20 cellular contexts compared by ENCODE assay signal in the genomic region with DNA sequence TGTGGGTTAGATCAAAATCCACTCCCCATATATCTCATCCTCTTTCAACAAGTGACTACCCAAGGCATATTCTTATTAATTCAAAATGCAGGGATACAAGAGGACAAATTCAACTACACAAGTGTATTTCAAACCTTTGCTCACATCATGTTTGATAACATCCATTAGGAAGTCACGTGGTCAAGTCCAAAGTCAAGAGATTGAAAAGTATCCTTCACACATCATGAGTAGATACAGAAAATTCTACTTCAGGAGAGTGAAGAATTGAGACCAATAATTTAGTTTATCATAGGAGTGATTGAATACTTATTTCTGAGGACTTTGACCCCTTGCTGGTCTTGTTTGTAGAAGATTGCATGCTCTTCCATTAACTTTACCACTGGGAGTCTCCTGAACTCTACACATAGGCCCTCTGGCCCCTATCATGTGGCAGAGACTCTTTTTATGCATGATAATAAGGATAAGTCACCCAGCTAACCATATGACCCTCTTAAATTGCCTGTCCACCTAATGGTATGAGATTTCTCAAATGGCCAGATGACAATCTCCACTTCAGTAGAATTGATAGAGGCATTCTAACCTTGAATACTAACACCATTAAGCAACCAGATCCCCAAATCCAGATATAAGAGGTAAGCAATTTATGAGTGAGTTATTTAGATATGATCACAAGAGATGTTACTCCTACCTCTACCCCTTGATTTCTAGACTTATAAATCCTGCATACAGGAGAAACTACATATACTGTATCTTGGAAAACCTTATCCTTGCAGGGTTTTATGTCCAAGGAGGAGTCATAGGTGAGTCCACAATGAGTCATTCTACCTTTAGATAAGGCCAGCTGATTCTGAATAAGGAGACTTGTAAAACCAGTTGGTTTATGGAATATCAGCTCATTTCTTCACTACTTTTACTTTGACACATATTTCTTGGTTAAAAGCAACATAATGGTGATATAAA. TPM values are rescaled to one million over a fixed set of nuclear protein-coding genes. Genes with fewer than 3 reads are reported as not detected.
A peak's percentile ranks its signal among the peaks of the same experiment; 100 is the strongest.
DNase-seq lines count a peak whose midpoint lies in the region; ATAC-seq, FAIRE-seq and TF ChIP-seq lines count a peak whose summit lies in the region.
"Had no signal": no experiment of that assay in that cellular context is flagged by ENCODE, and none has a peak within 500 bp of the region (broad histone marks: within the 10 kb centered on the region; RNA-seq: fewer than 3 reads in every experiment).

No MANE protein-coding gene starts in this region.

- intact Hi-C loops in transverse colon (cut with DNase I; ENCODE audit: low total_unique reads) = no loop called here

- H2AFZ ChIP-seq in keratinocyte (ENCODE audit: control insufficient read depth, low read length) = no peak overlapping the region

- H3K9ac ChIP-seq in keratinocyte (ENCODE audit: control insufficient read depth, extremely low read depth, insufficient read depth, low read length) = no peak overlapping the region
- H3K9ac ChIP-seq: BLaER1, KMS-11 had no signal

- H3K27ac ChIP-seq in RWPE2 (ENCODE audit: poor library complexity, severe bottlenecking) (no peak overlapping the region), keratinocyte (ENCODE audit: control insufficient read depth, insufficient read depth, low read length) (no peak overlapping the region), transverse colon (peak overlapping the region; percentile 4 to 66 (median 42)), Peyer's patch (peak overlapping the region in 2 of 4 donors; percentile 47 to 84)
- H3K27ac ChIP-seq: BLaER1, KMS-11 had no signal

- in situ Hi-C loops in transverse colon (cut with MboI; ENCODE audit: low pct_ligation_motif_present in 1 of 4, low pct_unique_long_range_greater_than_20kb in 1 of 4, low sequenced_read_pairs in 3 of 4) = loop anchor here in 2 of 4 donors (25.0 kb wide), 2 partner anchors 195 to 220 kb away; no protein-coding TSS in a partner anchor

- TF ChIP-seq POLR2A in transverse colon (IDR thresholded peaks at IDR 0.05) (no peak), GM12891 (IDR thresholded peaks at IDR 0.05; ENCODE audit: low read depth, low read length) (no peak), Peyer's patch (IDR thresholded peaks at IDR 0.05) (no peak)

- H3K9me3 ChIP-seq in RWPE2 (ENCODE audit: severe bottlenecking) = no peaks in the 10 kb centered on the region
- H3K9me3 ChIP-seq in keratinocyte (ENCODE audit: control insufficient read depth, low read depth, low read length) = no peaks in the 10 kb centered on the region
- no peaks in the 10 kb centered on the region for H3K9me3 ChIP-seq in transverse colon
- H3K9me3 ChIP-seq in Peyer's patch = no peaks in the 10 kb centered on the region
- H3K9me3 ChIP-seq: BLaER1, MG63 had no signal

- dilution Hi-C loops in keratinocyte (cut with MboI; ENCODE audit: extremely low pct_ligation_motif_present, low sequenced_read_pairs) = no loop called here

- ATAC-seq in RWPE2 (ENCODE audit: low read depth) (peak; percentile 89), GM18858 (IDR thresholded peaks at IDR 0.05; ENCODE audit: unreplicated experiment) (no peak)

- DNase-seq in SIG-M5 treated with dmso at 0.1 percent for 504 hours (lab: John Stamatoyannopoulos, UW; ENCODE audit: unreplicated experiment) (peak; percentile 20), SIG-M5 (lab: John Stamatoyannopoulos, UW) (no peak), RWPE2 (ENCODE audit: low spot score) (no peak), keratinocyte (ENCODE audit: low read depth, low spot score) (no peak), transverse colon (no peak), GM12891 (ENCODE audit: insufficient read length, low spot score) (no peak), Peyer's patch (no peak)
- DNase-seq: 8988T, DMS 273 treated with DMSO at 0.1 percent for 48 hours, EL, GOT3, MG63, NCI-H1092, NCI-H1694 treated with DMSO at 0.1 percent for 48 hours, NCI-H2107, NCI-H345, NCI-H526 had no signal

- no peaks in the 10 kb centered on the region for H3K9me1 ChIP-seq in keratinocyte (ENCODE audit: control insufficient read depth, extremely low read depth, insufficient read depth, low read length)

- H4K20me1 ChIP-seq in keratinocyte (ENCODE audit: control insufficient read depth, extremely low read depth, insufficient read depth, low read length) = no peaks in the 10 kb centered on the region
- H4K20me1 ChIP-seq: BLaER1 had no signal

- peak overlapping the region; percentile 8 for H3K4me2 ChIP-seq in keratinocyte (ENCODE audit: control insufficient read depth, extremely low read depth, insufficient read depth, low read depth, low read length)
- H3K4me2 ChIP-seq: BLaER1, KMS-11 had no signal

- H3K79me2 ChIP-seq in keratinocyte (ENCODE audit: control insufficient read depth, insufficient read depth, low read length) = no peaks in the 10 kb centered on the region

- FAIRE-seq in keratinocyte (lab: Jason Lieb, UNC) (peak; percentile 74), GM12891 (lab: Jason Lieb, UNC) (no peak)

- H3K27me3 ChIP-seq in RWPE2 (ENCODE audit: insufficient read depth, poor library complexity, severe bottlenecking) (no peaks in the 10 kb centered on the region), keratinocyte (ENCODE audit: control insufficient read depth, extremely low read depth, insufficient read depth, low read length) (no peaks in the 10 kb centered on the region), transverse colon (no peaks in the 10 kb centered on the region), Peyer's patch (no peaks in the 10 kb centered on the region)
- H3K27me3 ChIP-seq: BLaER1, MG63 had no signal

- H3K4me1 ChIP-seq in RWPE2 (ENCODE audit: insufficient read depth, poor library complexity, severe bottlenecking) = no peaks in the 10 kb centered on the region
- peaks cover 13% of the 10 kb centered on the region for H3K4me1 ChIP-seq in keratinocyte (ENCODE audit: control insufficient read depth, extremely low read depth, insufficient read depth, low read length)
- H3K4me1 ChIP-seq in transverse colon = peaks cover 0 to 17% (median 8%) of the 10 kb centered on the region in 4 donors
- H3K4me1 ChIP-seq in Peyer's patch = peaks cover 0 to 3% (median 0%) of the 10 kb centered on the region in 4 donors
- H3K4me1 ChIP-seq: BLaER1 had no signal

- WGBS in transverse colon (ENCODE audit: low coverage in 1 of 2), 2 donors = 45 to 63% methylated on average over 1 of the region's 1 CpG

- H3K36me3 ChIP-seq in RWPE2 (ENCODE audit: low read depth) (no peaks in the 10 kb centered on the region), keratinocyte (ENCODE audit: control insufficient read depth in 2 of 2, extremely low read depth in 1 of 2, insufficient read depth in 2 of 2, low read length in 2 of 2) (no peaks in the 10 kb centered on the region), transverse colon (no peaks in the 10 kb centered on the region), Peyer's patch (no peaks in the 10 kb centered on the region)
- H3K36me3 ChIP-seq: BLaER1, MG63 had no signal

- no peak overlapping the region for H3K4me3 ChIP-seq in RWPE2 (ENCODE audit: severe bottlenecking)
- H3K4me3 ChIP-seq in keratinocyte (ENCODE audit: control insufficient read depth in 2 of 3, extremely low read depth in 1 of 3, insufficient read depth in 2 of 3, low read depth in 1 of 3, low read length in 3 of 3) = no peak overlapping the region
- H3K4me3 ChIP-seq in transverse colon = no peak overlapping the region
- no peak overlapping the region for H3K4me3 ChIP-seq in Peyer's patch
- H3K4me3 ChIP-seq: BLaER1, MG63 had no signal

- no peak for TF ChIP-seq EP300 in transverse colon (IDR thresholded peaks at IDR 0.05; ENCODE audit: low read depth)

- no peak for TF ChIP-seq CTCF in RWPE2 (IDR thresholded peaks at IDR 0.05; ENCODE audit: poor library complexity, severe bottlenecking)
- no peak for TF ChIP-seq CTCF in keratinocyte (optimal IDR thresholded peaks at IDR 0.05 in 1 of 3, IDR thresholded peaks at IDR 0.05 in 1 of 3, conservative IDR thresholded peaks at IDR 0.05 in 1 of 3; ENCODE audit: extremely low read depth in 1 of 3, insufficient read depth in 2 of 3, low read length in 3 of 3)
- TF ChIP-seq CTCF in transverse colon (IDR thresholded peaks at IDR 0.05) = no peak
- no peak for TF ChIP-seq CTCF in Peyer's patch (IDR thresholded peaks at IDR 0.05)

TF ChIP-seq in GM12891, 5 proteins besides CTCF, POLR2A, EP300 and RAD21:
- TF ChIP-seq POU2F2 (IDR thresholded peaks at IDR 0.05; ENCODE audit: low read depth, low read length) (no peak), SPI1 (IDR thresholded peaks at IDR 0.05; ENCODE audit: low read depth, low read length) (no peak), PAX5 (IDR thresholded peaks at IDR 0.05; ENCODE audit: insufficient read depth, low read length, severe bottlenecking) (no peak), POLR2AphosphoS5 (IDR thresholded peaks at IDR 0.05; ENCODE audit: low read depth, low read length) (no peak), TAF1 (IDR thresholded peaks at IDR 0.05; ENCODE audit: low read depth, low read length) (no peak)

RNA-seq across cellular contexts. Expression of gene SLC46A2, which starts 26.6 kb away (rescaled TPM):
- not detected in 3 replicates for polyA plus RNA-seq in keratinocyte
- 0.69 TPM for polyA plus RNA-seq in keratinocyte (2011; ENCODE audit: low read depth)
- not detected in 2 replicates for polyA plus RNA-seq in keratinocyte (2011; cell fraction: cytosol; rRNA removed)
- not detected in 2 replicates for polyA plus RNA-seq in keratinocyte (2011; cell fraction: nucleus; rRNA removed)
- polyA plus RNA-seq in keratinocyte (2012; ENCODE audit: low replicate concordance) = 2.6 TPM in 1 of 2 replicates, not detected in the other
- polyA minus RNA-seq in keratinocyte = not detected in 3 replicates
- not detected for polyA minus RNA-seq in keratinocyte (2011; cell fraction: cytosol; rRNA and poly(A)+ RNA removed)
- polyA minus RNA-seq in keratinocyte (2011; cell fraction: nucleus; rRNA and poly(A)+ RNA removed) = not detected in 2 replicates
- total RNA-seq in transverse colon (not detected), Peyer's patch (not detected)
- polyA plus RNA-seq in GM12891 (2012; ENCODE audit: low read depth, missing spikeins) = 0.03 TPM

Comparison
In these comparisons a context has a peak if more than half of its experiments do, and no peak if none do; other contexts are left out.
1. H3K27ac ChIP-seq: peak in transverse colon (4 of 4); none in RWPE2 (single experiment) and keratinocyte (single experiment).